In the genomic region with DNA sequence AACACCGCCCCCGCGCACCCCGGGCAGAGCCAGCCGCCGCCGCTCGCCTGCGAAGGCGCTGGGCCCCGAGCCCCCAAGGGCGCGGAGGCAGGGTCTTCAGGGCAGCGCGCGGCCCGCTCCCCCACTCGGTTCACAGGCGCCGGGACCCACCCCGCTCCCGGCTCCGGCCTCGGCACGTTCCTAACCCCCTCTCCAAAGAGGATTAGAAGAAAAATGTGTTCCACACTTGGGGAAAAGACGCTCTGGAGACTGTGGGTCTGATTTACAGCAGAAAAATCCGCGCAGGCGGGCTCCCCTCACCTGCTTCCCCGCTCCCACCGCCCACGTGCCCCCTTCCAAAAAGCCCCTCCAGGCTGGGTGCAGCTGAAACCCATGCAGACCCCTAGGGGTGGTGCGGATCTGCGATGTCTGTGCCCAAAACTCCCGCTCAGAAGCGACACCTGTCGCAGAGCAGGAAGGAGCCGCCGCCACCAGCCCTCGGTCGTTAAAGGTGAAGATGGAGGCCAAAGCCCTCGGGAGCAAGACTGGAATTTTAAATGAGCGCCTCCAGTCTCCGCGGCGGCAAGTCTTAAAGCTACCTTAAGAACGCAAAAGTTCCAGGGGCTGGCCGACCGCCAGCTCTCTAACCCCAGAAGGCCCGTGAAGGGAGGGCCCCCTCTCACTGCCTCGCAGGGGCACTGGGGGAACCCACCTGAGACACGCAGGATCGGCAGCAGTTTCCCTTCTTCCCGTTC, we compare ENCODE assay signal across 10 cellular contexts. TPM values are rescaled to one million over a fixed set of nuclear protein-coding genes. Genes with fewer than 3 reads are reported as not detected.
DNase-seq lines count a peak whose midpoint lies in the region; ATAC-seq, FAIRE-seq and TF ChIP-seq lines count a peak whose summit lies in the region.
"Had no signal": no experiment of that assay in that cellular context is flagged by ENCODE, and none has a peak within 500 bp of the region (broad histone marks: within the 10 kb centered on the region; RNA-seq: fewer than 3 reads in every experiment).

No MANE protein-coding gene starts in this region.

- peaks cover 24% of the 10 kb centered on the region for H3K4me1 Mint-ChIP-seq in CD4-positive, alpha-beta T cell (ENCODE audit: low read depth)
- H3K4me1 Mint-ChIP-seq in nephron, result peaks cover 28% of the 10 kb centered on the region

- H3K27me3 Mint-ChIP-seq in CD4-positive, alpha-beta T cell, result peaks cover 40% of the 10 kb centered on the region
- H3K27me3 Mint-ChIP-seq in nephron (ENCODE audit: low read depth), result peaks cover 42% of the 10 kb centered on the region

- TF ChIP-seq CTCF in CD4-positive, alpha-beta T cell (IDR thresholded peaks at IDR 0.05), result no peak
- TF ChIP-seq CTCF in GM20000 (IDR thresholded peaks at IDR 0.05; ENCODE audit: extremely low read depth, missing control alignments) (no peak), ascending aorta (IDR thresholded peaks at IDR 0.05) (no peak), nephron (IDR thresholded peaks at IDR 0.05; ENCODE audit: unreplicated experiment in 3 of 3) (no peak)

- intact Hi-C loops in CD4-positive, alpha-beta T cell (cut with DNase I, micrococcal nuclease), result no loop called here
- intact Hi-C loops in ascending aorta (cut with DNase I), result no loop called here

- CTCF ChIA-PET in CD4-positive, alpha-beta T cell (lab: Charles Lee), result no interaction called here

- DNase-seq in CD4-positive, alpha-beta T cell, result no peak
- DNase-seq in GM20000 (ENCODE audit: low spot score) (peak; percentile 61), ascending aorta (ENCODE audit: low spot score in 2 of 2) (no peak), GM12891 (ENCODE audit: insufficient read length, low spot score) (no peak), NCI-H146 (lab: John Stamatoyannopoulos, UW) (no peak), occipital lobe (lab: John Stamatoyannopoulos, UW) (no peak)
- DNase-seq: lower lobe of right lung had no signal

- no peak for FAIRE-seq in GM12891 (lab: Jason Lieb, UNC)
- FAIRE-seq: TTC549 had no signal

- no peaks in the 10 kb centered on the region for H3K9me3 ChIP-seq in CD4-positive, alpha-beta T cell (ENCODE audit: control insufficient read depth, low read length)
- no peaks in the 10 kb centered on the region for H3K9me3 ChIP-seq in ascending aorta
- H3K9me3 ChIP-seq: lower lobe of right lung had no signal

- H3K36me3 ChIP-seq in ascending aorta, result peaks cover 6 to 7% of the 10 kb centered on the region in 2 donors

- TF ChIP-seq POLR2A in GM12891 (IDR thresholded peaks at IDR 0.05; ENCODE audit: low read depth, low read length), result no peak

- H3K9me3 Mint-ChIP-seq in CD4-positive, alpha-beta T cell, result no peaks in the 10 kb centered on the region
- no peaks in the 10 kb centered on the region for H3K9me3 Mint-ChIP-seq in nephron

- no peak overlapping the region for H3K27ac Mint-ChIP-seq in CD4-positive, alpha-beta T cell
- H3K27ac Mint-ChIP-seq in nephron, result no peak overlapping the region

- H3K27ac ChIP-seq in CD4-positive, alpha-beta T cell (ENCODE audit: low read depth, low read length), result no peak overlapping the region
- peak overlapping the region in 1 of 2 donors; percentile 8 for H3K27ac ChIP-seq in ascending aorta
- H3K27ac ChIP-seq: lower lobe of right lung had no signal

- peak overlapping the region; percentile 73 for H3K4me3 Mint-ChIP-seq in CD4-positive, alpha-beta T cell
- peak overlapping the region; percentile 62 to 74 (median 73) for H3K4me3 Mint-ChIP-seq in nephron

- POLR2A ChIA-PET in CD4-positive, alpha-beta T cell (lab: Charles Lee), result no interaction called here

- H3K4me3 ChIP-seq in ascending aorta, result peak overlapping the region; percentile 50 to 66

- peaks cover 51% of the 10 kb centered on the region for H3K27me3 ChIP-seq in CD4-positive, alpha-beta T cell (ENCODE audit: control insufficient read depth, insufficient read depth, low read length)
- H3K27me3 ChIP-seq in ascending aorta, result no peaks in the 10 kb centered on the region

- peaks cover 8 to 9% of the 10 kb centered on the region in 2 donors for H3K4me1 ChIP-seq in ascending aorta

- ATAC-seq in CD4-positive, alpha-beta T cell (ENCODE audit: poor library complexity), result peak; percentile 46
- no peak for ATAC-seq in HG03457 (IDR thresholded peaks at IDR 0.05; ENCODE audit: unreplicated experiment)

- H3K36me3 Mint-ChIP-seq in CD4-positive, alpha-beta T cell (ENCODE audit: low read depth), result peaks cover 15% of the 10 kb centered on the region
- H3K36me3 Mint-ChIP-seq in nephron (ENCODE audit: low read depth), result peaks cover 20% of the 10 kb centered on the region

TF ChIP-seq in GM12891, 5 proteins besides CTCF, POLR2A, EP300 and RAD21:
- TF ChIP-seq POLR2AphosphoS5 (IDR thresholded peaks at IDR 0.05; ENCODE audit: low read depth, low read length), result no peak
- TF ChIP-seq TAF1 (IDR thresholded peaks at IDR 0.05; ENCODE audit: low read depth, low read length), result no peak
- TF ChIP-seq SPI1 (IDR thresholded peaks at IDR 0.05; ENCODE audit: low read depth, low read length), result no peak
- no peak for TF ChIP-seq POU2F2 (IDR thresholded peaks at IDR 0.05; ENCODE audit: low read depth, low read length)
- TF ChIP-seq PAX5 (IDR thresholded peaks at IDR 0.05; ENCODE audit: insufficient read depth, low read length, severe bottlenecking), result no peak
TF ChIP-seq in GM12891: peak in this region for 0.

RNA-seq across cellular contexts. Expression of a gene that starts 0.6 kb away (rescaled TPM):
- total RNA-seq in CD4-positive, alpha-beta T cell, result under 1 TPM; 0.25 to 0.34 TPM
- total RNA-seq in ascending aorta (4.0 TPM), occipital lobe (40.9 TPM)
- polyA plus RNA-seq in GM12891 (2012; ENCODE audit: low read depth, missing spikeins), result 0.23 TPM

RNA-seq across cellular contexts. Expression of a gene that starts 18.6 kb away (rescaled TPM):
- 100 to 1,000 TPM; 620 to 652 TPM for total RNA-seq in CD4-positive, alpha-beta T cell
- total RNA-seq in ascending aorta, result 88.8 TPM
- 1,657 TPM for polyA plus RNA-seq in GM12891 (2012; ENCODE audit: low read depth, missing spikeins)
- 371 TPM for total RNA-seq in occipital lobe

RNA-seq across cellular contexts. Expression of a gene that starts 25.2 kb away (rescaled TPM):
- 1 to 10 TPM; 5.4 to 6.8 TPM for total RNA-seq in CD4-positive, alpha-beta T cell
- total RNA-seq in ascending aorta (81.1 TPM), occipital lobe (8.7 TPM)
- 16.0 TPM for polyA plus RNA-seq in GM12891 (2012; ENCODE audit: low read depth, missing spikeins)

RNA-seq across cellular contexts. Expression of a gene that starts 55.0 kb away (rescaled TPM):
- total RNA-seq in CD4-positive, alpha-beta T cell, result 1 to 10 TPM; 1.7 to 3.0 TPM
- 96.7 TPM for total RNA-seq in ascending aorta
- 19.3 TPM for polyA plus RNA-seq in GM12891 (2012; ENCODE audit: low read depth, missing spikeins)
- 21.7 TPM for total RNA-seq in occipital lobe
